1 cellular context compared by ENCODE assay signal in genomic region chr19:35306473-35307246, GRCh38.
TF ChIP-seq lines count a peak whose summit lies in the region.

No MANE protein-coding gene starts in this region.

TF ChIP-seq in H1, 55 proteins besides CTCF, POLR2A, EP300 and RAD21:
- TF ChIP-seq SIX5 (IDR thresholded peaks at IDR 0.05; ENCODE audit: low read depth, low read length): no peak
- TF ChIP-seq BACH1 (IDR thresholded peaks at IDR 0.05; ENCODE audit: low read length): no peak
- no peak for TF ChIP-seq SRF (IDR thresholded peaks at IDR 0.05; ENCODE audit: low read depth, low read length)
- peak; percentile 90 for TF ChIP-seq KDM1A (IDR thresholded peaks at IDR 0.05; ENCODE audit: borderline replicate concordance, low read length)
- no peak for TF ChIP-seq RNF2 (IDR thresholded peaks at IDR 0.05; ENCODE audit: borderline replicate concordance, low read depth, low read length, missing control alignments, poor library complexity, severe bottlenecking)
- TF ChIP-seq SIRT6 (IDR thresholded peaks at IDR 0.05; ENCODE audit: low read length): no peak
- TF ChIP-seq HDAC2 (IDR thresholded peaks at IDR 0.05; ENCODE audit: borderline replicate concordance in 1 of 2, low read depth in 2 of 2, low read length in 2 of 2): peak in 1 of 2 experiments; percentile 59; a peak in 1 of 4 replicates
- no peak for TF ChIP-seq MAX (IDR thresholded peaks at IDR 0.05)
- TF ChIP-seq CHD2 (IDR thresholded peaks at IDR 0.05; ENCODE audit: low read length): no peak
- TF ChIP-seq RBBP5 (IDR thresholded peaks at IDR 0.05; ENCODE audit: borderline replicate concordance, low read depth, low read length): no peak
- TF ChIP-seq ASH2L (IDR thresholded peaks at IDR 0.05; ENCODE audit: low read length): no peak
